17 cellular contexts compared by ENCODE assay signal in the genomic region with DNA sequence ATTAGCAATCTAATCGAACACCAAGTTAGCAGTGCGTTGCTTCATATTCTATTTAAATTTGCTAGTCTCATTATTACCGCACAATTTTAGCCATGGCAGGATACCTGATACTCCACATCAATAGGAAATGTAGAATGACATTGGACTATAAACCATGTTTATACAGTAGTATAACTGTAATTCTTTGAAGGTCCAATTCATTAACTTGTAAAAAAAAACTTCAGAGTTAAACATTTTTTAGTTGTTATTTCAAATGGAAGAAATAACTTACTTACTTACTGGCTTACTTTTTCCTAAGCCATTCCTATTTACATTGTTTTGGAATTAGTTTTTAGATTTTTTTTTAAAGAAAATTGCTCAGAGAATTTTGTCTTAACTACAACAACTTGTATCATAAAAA. TPM values are rescaled to one million over a fixed set of nuclear protein-coding genes. Genes with fewer than 3 reads are reported as not detected.
DNase-seq lines count a peak whose midpoint lies in the region; ATAC-seq, FAIRE-seq and TF ChIP-seq lines count a peak whose summit lies in the region.
"Had no signal": no experiment of that assay in that cellular context is flagged by ENCODE, and none has a peak within 500 bp of the region (broad histone marks: within the 10 kb centered on the region; RNA-seq: fewer than 3 reads in every experiment).

No MANE protein-coding gene starts in this region.

- no peak for TF ChIP-seq EP300 in A549 (IDR thresholded peaks at IDR 0.05)

- peaks cover 24% of the 10 kb centered on the region for H3K4me1 ChIP-seq in A549
- H3K4me1 ChIP-seq in HEK293 (ENCODE audit: control insufficient read depth, insufficient read depth, low read length): peaks cover 12% of the 10 kb centered on the region
- peaks cover 10% of the 10 kb centered on the region for H3K4me1 ChIP-seq in astrocyte (ENCODE audit: insufficient read depth, low read length)
- H3K4me1 ChIP-seq in uterus: peaks cover 3 to 4% of the 10 kb centered on the region in 2 donors
- H3K4me1 ChIP-seq in heart right ventricle: peaks cover 0 to 34% (median 20%) of the 10 kb centered on the region in 9 donors

- H3K9ac ChIP-seq in astrocyte (ENCODE audit: low read length): no peak overlapping the region
- H3K9ac ChIP-seq: BLaER1 had no signal

- WGBS in A549 (ENCODE audit: missing lambda C conversion rate): 74% methylated on average over 3 of the region's 3 CpGs
- 88 to 92% methylated on average over 3 of the region's 3 CpGs for WGBS in heart right ventricle, 2 donors

- CTCF ChIA-PET in A549 (lab: Yijun Ruan, JAX): interaction anchor here (0.9 kb wide), 3 partner anchors 735 to 830 kb away, joined by 3 to 5 read pairs (median 3); no protein-coding TSS in a partner anchor
- CTCF ChIA-PET in HEK293 (lab: Yijun Ruan, JAX): interaction anchor here (0.6 to 1.0 kb wide), 3 partner anchors 38 to 427 kb away, joined by 3 to 5 read pairs (median 3); no protein-coding TSS in a partner anchor

- H3K79me2 ChIP-seq in astrocyte (ENCODE audit: insufficient read depth, low read length): no peaks in the 10 kb centered on the region

- H3K27ac Mint-ChIP-seq in astrocyte (ENCODE audit: unreplicated experiment): no peak overlapping the region

- no peaks in the 10 kb centered on the region for H3K27me3 ChIP-seq in astrocyte (ENCODE audit: insufficient read depth, low read length)
- no peaks in the 10 kb centered on the region for H3K27me3 ChIP-seq in uterus
- no peaks in the 10 kb centered on the region for H3K27me3 ChIP-seq in heart right ventricle
- H3K27me3 ChIP-seq: BLaER1 had no signal

- no peaks in the 10 kb centered on the region for H4K20me1 ChIP-seq in astrocyte (ENCODE audit: insufficient read depth, low read length)
- H4K20me1 ChIP-seq: BLaER1 had no signal

- TF ChIP-seq CTCF in A549 (IDR thresholded peaks at IDR 0.05) (no peak), HEK293 (tag by site-specific recombination; IDR thresholded peaks at IDR 0.05) (no peak), astrocyte (IDR thresholded peaks at IDR 0.05; ENCODE audit: insufficient read depth, low read depth, low read length) (no peak), uterus (IDR thresholded peaks at IDR 0.05) (no peak), heart right ventricle (IDR thresholded peaks at IDR 0.05) (no peak)

- H3K9me3 ChIP-seq in A549 (no peaks in the 10 kb centered on the region), HEK293 (ENCODE audit: control insufficient read depth, insufficient read depth, low read depth, low read length) (no peaks in the 10 kb centered on the region), astrocyte (ENCODE audit: insufficient read depth, low read depth, low read length) (no peaks in the 10 kb centered on the region), uterus (no peaks in the 10 kb centered on the region), heart right ventricle (no peaks in the 10 kb centered on the region)
- H3K9me3 ChIP-seq: BLaER1, Caco-2 had no signal

- ATAC-seq in A549 (no peak), heart right ventricle (no peak), HG03159 (IDR thresholded peaks at IDR 0.05; ENCODE audit: unreplicated experiment) (no peak)
- ATAC-seq: HCT116, HepG2 had no signal

- H2AFZ ChIP-seq in astrocyte (ENCODE audit: low read depth, low read length): no peak overlapping the region

- no peak overlapping the region for H3K4me3 Mint-ChIP-seq in astrocyte (ENCODE audit: unreplicated experiment)
- H3K4me3 Mint-ChIP-seq: CD8-positive, alpha-beta memory T cell had no signal

- no peaks in the 10 kb centered on the region for H3K27me3 Mint-ChIP-seq in astrocyte (ENCODE audit: low read depth, unreplicated experiment)
- H3K27me3 Mint-ChIP-seq: CD8-positive, alpha-beta memory T cell had no signal

- TF ChIP-seq RAD21 in A549 (conservative IDR thresholded peaks at IDR 0.05 in 1 of 2, IDR thresholded peaks at IDR 0.05 in 1 of 2): no peak

- intact Hi-C loops in uterus (cut with DNase I; ENCODE audit: low total_unique reads) (no loop called here), heart right ventricle (cut with DNase I) (loop anchor here (5.0 to 10.0 kb wide), 11 partner anchors 315 to 798 kb away; partner anchors contain the start of gene SSBP2 (in 3 of the 10))

- H3K27ac ChIP-seq in A549 (no peak overlapping the region), HEK293 (ENCODE audit: extremely low read depth, low read depth, low read length) (no peak overlapping the region), astrocyte (ENCODE audit: low read depth, low read length) (no peak overlapping the region), uterus (no peak overlapping the region), heart right ventricle (no peak overlapping the region)
- H3K27ac ChIP-seq: BLaER1 had no signal

- TF ChIP-seq POLR2A in A549 (IDR thresholded peaks at IDR 0.05; ENCODE audit: low read length) (no peak), uterus (IDR thresholded peaks at IDR 0.05) (no peak)

- no peaks in the 10 kb centered on the region for H3K36me3 ChIP-seq in HEK293 (ENCODE audit: control insufficient read depth in 2 of 2, insufficient read depth in 1 of 2, low read length in 2 of 2)
- no peaks in the 10 kb centered on the region for H3K36me3 ChIP-seq in astrocyte (ENCODE audit: insufficient read depth, low read length)
- H3K36me3 ChIP-seq in uterus: no peaks in the 10 kb centered on the region
- H3K36me3 ChIP-seq in heart right ventricle: peaks cover 0 to 18% (median 0%) of the 10 kb centered on the region in 9 donors

- FAIRE-seq in A549 (lab: Jason Lieb, UNC) (no peak), astrocyte (lab: Jason Lieb, UNC) (no peak), islet of Langerhans (lab: Jason Lieb, UNC) (peak; percentile 72)
- FAIRE-seq: HepG2, HTR-8/SVneo had no signal

- POLR2A ChIA-PET in A549 (lab: Yijun Ruan, JAX) (no interaction called here), HEK293 (lab: Yijun Ruan, JAX) (no interaction called here)

- DNase-seq in A549 (ENCODE audit: low read depth in 1 of 2, low spot score in 1 of 2) (no peak), astrocyte (ENCODE audit: low read depth) (no peak), uterus (no peak), heart right ventricle (no peak), SHP77 (lab: John Stamatoyannopoulos, UW) (no peak)
- DNase-seq: Caco-2; CD8-positive, alpha-beta memory T cell; DND-41; GF-D8 had no signal

- peaks cover 8% of the 10 kb centered on the region for H3K4me1 Mint-ChIP-seq in astrocyte (ENCODE audit: low read depth, unreplicated experiment)

- peaks cover 13% of the 10 kb centered on the region for H3K36me3 Mint-ChIP-seq in astrocyte (ENCODE audit: low read depth, unreplicated experiment)

- no peaks in the 10 kb centered on the region for H3K9me3 Mint-ChIP-seq in astrocyte (ENCODE audit: unreplicated experiment)
- H3K9me3 Mint-ChIP-seq: CD8-positive, alpha-beta memory T cell had no signal

- H3K4me2 ChIP-seq in A549 (peak overlapping the region; percentile 56), astrocyte (ENCODE audit: low read length) (peak overlapping the region; percentile 31)
- H3K4me2 ChIP-seq: BLaER1 had no signal

- H3K4me3 ChIP-seq in A549 (no peak overlapping the region), HEK293 (ENCODE audit: low read depth, low read length) (no peak overlapping the region), astrocyte (ENCODE audit: insufficient read depth, low read depth, low read length) (no peak overlapping the region), uterus (no peak overlapping the region), heart right ventricle (no peak overlapping the region)
- H3K4me3 ChIP-seq: BLaER1 had no signal

TF ChIP-seq in A549, 52 proteins besides CTCF, POLR2A, EP300 and RAD21 (continues in another document):
- TF ChIP-seq ZC3H11A (IDR thresholded peaks at IDR 0.05) (no peak), HOXB13 (CRISPR knock-in tag; IDR thresholded peaks at IDR 0.05; ENCODE audit: low read depth) (no peak), MAFK (IDR thresholded peaks at IDR 0.05; ENCODE audit: partially characterized antibody) (no peak), ZSCAN20 (CRISPR knock-in tag; IDR thresholded peaks at IDR 0.05) (no peak), NPAS2 (CRISPR knock-in tag; IDR thresholded peaks at IDR 0.05; ENCODE audit: borderline replicate concordance) (no peak), ZFP36 (IDR thresholded peaks at IDR 0.05; ENCODE audit: borderline replicate concordance, partially characterized antibody) (no peak), HDAC2 (IDR thresholded peaks at IDR 0.05) (no peak), RCOR1 (IDR thresholded peaks at IDR 0.05; ENCODE audit: low read depth, low read length) (no peak), CBX2 (IDR thresholded peaks at IDR 0.05; ENCODE audit: borderline replicate concordance, low read depth) (no peak)

TF ChIP-seq in HEK293, 187 proteins besides CTCF, POLR2A, EP300 and RAD21 (continues in another document):
- TF ChIP-seq ZNF433 (tag by site-specific recombination; IDR thresholded peaks at IDR 0.05; ENCODE audit: low read depth): no peak
- TF ChIP-seq ZNF121 (tag by site-specific recombination; IDR thresholded peaks at IDR 0.05): no peak
- no peak for TF ChIP-seq SP2 (tag by site-specific recombination; IDR thresholded peaks at IDR 0.05)
- TF ChIP-seq EGR2 (tag by site-specific recombination; IDR thresholded peaks at IDR 0.05; ENCODE audit: low read depth): no peak
- TF ChIP-seq ZNF426 (tag by site-specific recombination; IDR thresholded peaks at IDR 0.05): no peak
- TF ChIP-seq, protein P1, sequence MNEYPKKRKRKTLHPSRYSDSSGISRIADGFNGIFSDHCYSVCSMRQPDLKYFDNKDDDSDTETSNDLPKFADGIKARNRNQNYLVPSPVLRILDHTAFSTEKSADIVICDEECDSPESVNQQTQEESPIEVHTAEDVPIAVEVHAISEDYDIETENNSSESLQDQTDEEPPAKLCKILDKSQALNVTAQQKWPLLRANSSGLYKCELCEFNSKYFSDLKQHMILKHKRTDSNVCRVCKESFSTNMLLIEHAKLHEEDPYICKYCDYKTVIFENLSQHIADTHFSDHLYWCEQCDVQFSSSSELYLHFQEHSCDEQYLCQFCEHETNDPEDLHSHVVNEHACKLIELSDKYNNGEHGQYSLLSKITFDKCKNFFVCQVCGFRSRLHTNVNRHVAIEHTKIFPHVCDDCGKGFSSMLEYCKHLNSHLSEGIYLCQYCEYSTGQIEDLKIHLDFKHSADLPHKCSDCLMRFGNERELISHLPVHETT (tag by site-specific recombination; IDR thresholded peaks at IDR 0.05): no peak
- no peak for TF ChIP-seq ZNF10 (tag by site-specific recombination; IDR thresholded peaks at IDR 0.05)
- no peak for TF ChIP-seq ZNF623 (tag by site-specific recombination; IDR thresholded peaks at IDR 0.05)
- no peak for TF ChIP-seq ZNF133 (tag by site-specific recombination; IDR thresholded peaks at IDR 0.05)

RNA-seq across cellular contexts. Expression of gene ACOT12, which starts 35.4 kb away (rescaled TPM):
- polyA plus RNA-seq in A549 (2011; rRNA removed): 0.08 and 0.09 TPM in 2 replicates
- 0.08 TPM in 2 replicates for polyA plus RNA-seq in A549 (2012; cell fraction: cytosol; rRNA removed)
- polyA plus RNA-seq in A549 (2012; cell fraction: nucleus; rRNA removed): 0.10 TPM in 1 of 2 replicates, not detected in the other
- not detected in 3 replicates for polyA plus RNA-seq in A549 (2017; fragmentation: RNase III; extraction: RNeasy Plus Mini Kit Qiagen cat#74134 plus additional on column Dnase treatment)
- not detected in 2 replicates for polyA minus RNA-seq in A549 (2011; rRNA and poly(A)+ RNA removed)
- 0.09 TPM in 1 of 2 replicates, not detected in the other for total RNA-seq in astrocyte
- under 1 TPM in 1 of 4 donors, not detected in 3; 0.55 TPM for total RNA-seq in uterus
- not detected for total RNA-seq in heart right ventricle
- under 1 TPM in 1 of 2 donors, not detected in 1; 0.15 TPM for polyA plus RNA-seq in heart right ventricle
- total RNA-seq: A673; CD8-positive, alpha-beta memory T cell; HepG2 had no signal
- polyA plus RNA-seq: CD8-positive, alpha-beta memory T cell; HepG2 had no signal
